1 cellular context compared by ENCODE assay signal in genomic region chr17:73833779-73834613, GRCh38.
TF ChIP-seq lines count a peak whose summit lies in the region.

No MANE protein-coding gene starts in this region.

TF ChIP-seq in GM23338, 12 proteins besides CTCF, POLR2A, EP300 and RAD21 (continued from another document):
- TF ChIP-seq ZNF462 (CRISPR knock-in tag; IDR thresholded peaks at IDR 0.05) (no peak), ZNF331 (CRISPR knock-in tag; IDR thresholded peaks at IDR 0.05; ENCODE audit: low read depth) (no peak), STAT1 (IDR thresholded peaks at IDR 0.05; ENCODE audit: unreplicated experiment) (no peak), ZNF114 (CRISPR knock-in tag; IDR thresholded peaks at IDR 0.05) (no peak), REST (IDR thresholded peaks at IDR 0.05; ENCODE audit: unreplicated experiment) (no peak), POLR2AphosphoS5 (IDR thresholded peaks at IDR 0.05; ENCODE audit: low read depth) (no peak), EZH2phosphoT487 (IDR thresholded peaks at IDR 0.05; ENCODE audit: unreplicated experiment) (no peak)
TF ChIP-seq in GM23338: peak in this region for 0.
